In the genomic region with DNA sequence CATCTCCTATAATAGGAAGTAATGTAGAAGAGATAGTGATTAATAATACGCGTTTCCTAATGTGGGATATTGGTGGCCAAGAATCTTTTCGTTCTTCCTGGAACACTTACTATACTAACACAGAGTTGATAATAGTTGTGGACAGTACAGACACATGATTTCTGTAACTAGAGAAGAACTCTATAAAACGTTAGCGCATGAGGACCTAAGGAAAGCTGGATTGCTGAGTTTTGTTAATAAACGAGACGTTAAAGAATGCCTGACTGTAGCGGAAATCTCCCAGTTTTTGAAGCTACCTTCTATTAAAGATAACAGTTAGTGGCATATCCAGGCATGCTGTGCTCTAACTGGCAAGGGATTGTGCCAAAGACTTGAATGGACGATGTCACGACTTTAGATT, we compare ENCODE assay signal across 15 cellular contexts.
"Had no signal": no experiment of that assay in that cellular context is flagged by ENCODE, and none has a peak within 500 bp of the region (broad histone marks: within the 10 kb centered on the region; RNA-seq: fewer than 3 reads in every experiment).

No MANE protein-coding gene starts in this region.

- H3K4me1 ChIP-seq: lower lobe of right lung, prostate gland, testis, upper lobe of left lung had no signal

- H3K9me3 ChIP-seq: lower lobe of right lung, prostate gland, testis, upper lobe of left lung had no signal

- DNase-seq: activated CD4-positive, alpha-beta T cell treated with anti-CD3 and anti-CD28 coated beads, Interleukin-2, amount 50 U/mL, for 4 hours; activated gamma-delta T cell treated with Interleukin-2 at 50 U/mL for 16 hours; activated T-cell treated with anti-CD3 and anti-CD28 coated beads, Interleukin-2, amount 50 U/mL, for 72 hours; lower lobe of right lung; SW 1271; WERI-Rb-1 had no signal

- H3K4me1 Mint-ChIP-seq: mesothelial cell of epicardium had no signal

- H3K4me3 ChIP-seq: prostate gland, skin epidermis, upper lobe of left lung had no signal

- H3K36me3 ChIP-seq: lower lobe of right lung, prostate gland, upper lobe of left lung, WERI-Rb-1 had no signal

- H3K9me3 Mint-ChIP-seq: activated naive CD4-positive, alpha-beta T cell treated with anti-CD3 and anti-CD28 coated beads, Interleukin-2, amount 50 U/mL, for 72 hours; activated T-cell treated with anti-CD3 and anti-CD28 coated beads, Interleukin-2, amount 50 U/mL, for 72 hours; endodermal cell; mesothelial cell of epicardium; neural crest cell; stimulated activated naive CD8-positive, alpha-beta T cell treated with anti-CD3 and anti-CD28 coated beads, Interleukin-15, Interleukin-2, amounts not matched to agents 100 ng/mL and 50 ng/mL, for 24 hours had no signal

- H3K36me3 Mint-ChIP-seq: activated naive CD4-positive, alpha-beta T cell treated with anti-CD3 and anti-CD28 coated beads, Interleukin-2, amount 50 U/mL, for 72 hours; mesothelial cell of epicardium had no signal

- H3K27me3 ChIP-seq: testis had no signal

- H3K27ac ChIP-seq: lower lobe of right lung, skin epidermis, testis, upper lobe of left lung, WERI-Rb-1 had no signal

- ATAC-seq: activated naive CD4-positive, alpha-beta T cell treated with anti-CD3 and anti-CD28 coated beads, Interleukin-2, amount 50 U/mL, for 72 hours; activated T-cell treated with anti-CD3 and anti-CD28 coated beads, Interleukin-2, amount 50 U/mL, for 72 hours; lower lobe of right lung had no signal

- H3K4me3 Mint-ChIP-seq: activated T-cell treated with anti-CD3 and anti-CD28 coated beads, Interleukin-2, amount 50 U/mL, for 72 hours; endodermal cell; mesothelial cell of epicardium; neural crest cell; stimulated activated naive CD8-positive, alpha-beta T cell treated with anti-CD3 and anti-CD28 coated beads, Interleukin-15, Interleukin-2, amounts not matched to agents 100 ng/mL and 50 ng/mL, for 24 hours had no signal

- H3K27ac Mint-ChIP-seq: activated T-cell treated with anti-CD3 and anti-CD28 coated beads, Interleukin-2, amount 50 U/mL, for 72 hours; endodermal cell; mesothelial cell of epicardium; stimulated activated naive CD8-positive, alpha-beta T cell treated with anti-CD3 and anti-CD28 coated beads, Interleukin-15, Interleukin-2, amounts not matched to agents 100 ng/mL and 50 ng/mL, for 24 hours had no signal
